8 cellular contexts compared by ENCODE assay signal in genomic region chr9:4666042-4666699, GRCh38. TPM values are rescaled to one million over a fixed set of nuclear protein-coding genes. Genes with fewer than 3 reads are reported as not detected.
DNase-seq lines count a peak whose midpoint lies in the region; ATAC-seq and TF ChIP-seq lines count a peak whose summit lies in the region.

Gene SPATA6L (minus strand): TSS chr9:4666480. CDS start chr9:4666250, 230 bp downstream.

- peaks cover 3% of the 10 kb centered on the region for H3K27me3 ChIP-seq in CD4-positive, CD25-positive, alpha-beta regulatory T cell (ENCODE audit: control insufficient read depth, insufficient read depth, low read length)
- H3K27me3 ChIP-seq in H9 (ENCODE audit: insufficient read depth, low read length), result no peaks in the 10 kb centered on the region
- H3K27me3 ChIP-seq in esophagus muscularis mucosa, result no peaks in the 10 kb centered on the region
- no peaks in the 10 kb centered on the region for H3K27me3 ChIP-seq in subcutaneous abdominal adipose tissue (ENCODE audit: control insufficient read depth in 5 of 5, insufficient read depth in 4 of 5, low read length in 5 of 5)

- H4K5ac ChIP-seq in H9 (ENCODE audit: insufficient read length, low read depth, low read length), result no peak within 1 kb of the TSS

- no peak within 1 kb of the TSS for H3K4ac ChIP-seq in H9 (ENCODE audit: low read depth, low read length)

- peak within 1 kb of the TSS; percentile 86 for H3K4me2 ChIP-seq in H9 (ENCODE audit: insufficient read depth, insufficient read length, low read length)

- no peak for TF ChIP-seq POLR2A in esophagus muscularis mucosa (IDR thresholded peaks at IDR 0.05; ENCODE audit: low read depth)

- H3K36me3 Mint-ChIP-seq in CD4-positive, CD25-positive, alpha-beta regulatory T cell, result no peaks in the 10 kb centered on the region
- peaks cover 0 to 3% (median 0%) of the 10 kb centered on the region in 3 experiments; a peak in 1 of 7 replicates for H3K36me3 Mint-ChIP-seq in H9 (ENCODE audit: insufficient read depth in 1 of 3, low read depth in 3 of 3)
- no peaks in the 10 kb centered on the region for H3K36me3 Mint-ChIP-seq in activated T-cell treated with anti-CD3 and anti-CD28 coated beads, Interleukin-2, amount 50 U/mL, for 72 hours (ENCODE audit: insufficient read depth in 2 of 2)

- no peak within 1 kb of the TSS for H2BK15ac ChIP-seq in H9 (ENCODE audit: low read depth, low read length)

- no peak for TF ChIP-seq EP300 in esophagus muscularis mucosa (IDR thresholded peaks at IDR 0.05)

- peak; percentile 35 to 41 for ATAC-seq in CD4-positive, CD25-positive, alpha-beta regulatory T cell (ENCODE audit: low read depth in 2 of 2)
- peak; percentile 46 to 47 for ATAC-seq in activated T-cell treated with anti-CD3 and anti-CD28 coated beads, Interleukin-2, amount 50 U/mL, for 72 hours (replicated peaks in 1 of 2)
- ATAC-seq in mucosa of descending colon (peak; percentile 56), GM21447 (IDR thresholded peaks at IDR 0.05; ENCODE audit: unreplicated experiment) (no peak)

- no peaks in the 10 kb centered on the region for H3K9me3 Mint-ChIP-seq in CD4-positive, CD25-positive, alpha-beta regulatory T cell
- H3K9me3 Mint-ChIP-seq in H9, result peaks cover 0 to under 1% of the 10 kb centered on the region in 2 experiments; a peak in 1 of 5 replicates
- H3K9me3 Mint-ChIP-seq in activated T-cell treated with anti-CD3 and anti-CD28 coated beads, Interleukin-2, amount 50 U/mL, for 72 hours, result no peaks in the 10 kb centered on the region

- peaks cover 43 to 68% (median 63%) of the 10 kb centered on the region in 4 donors for H3K4me1 Mint-ChIP-seq in CD4-positive, CD25-positive, alpha-beta regulatory T cell
- H3K4me1 Mint-ChIP-seq in H9, result peaks cover 57% of the 10 kb centered on the region in 2 experiments
- H3K4me1 Mint-ChIP-seq in activated T-cell treated with anti-CD3 and anti-CD28 coated beads, Interleukin-2, amount 50 U/mL, for 72 hours (ENCODE audit: low read depth), result peaks cover 88% of the 10 kb centered on the region

- H3K9ac ChIP-seq in H9 (ENCODE audit: extremely low read depth, insufficient read length, low read length), result peak within 1 kb of the TSS; percentile 53
- H3K9ac ChIP-seq in subcutaneous abdominal adipose tissue (ENCODE audit: low read length in 5 of 5), result peak within 1 kb of the TSS; percentile 31 to 79 (median 66)

- H2AFZ ChIP-seq in H9 (ENCODE audit: low read length), result no peak within 1 kb of the TSS

- intact Hi-C loops in esophagus muscularis mucosa (cut with DNase I), result loop anchor here (10.0 kb wide), 1 partner anchor 319 kb away; the partner anchor contains the start of gene JAK2
- intact Hi-C loops in mucosa of descending colon (cut with DNase I, micrococcal nuclease), result no loop called here

- H3K27ac Mint-ChIP-seq in CD4-positive, CD25-positive, alpha-beta regulatory T cell, result peak within 1 kb of the TSS; percentile 94 to 98 (median 95)
- peak within 1 kb of the TSS in 2 of 3 experiments; percentile 0 to 59; a peak in 3 of 7 replicates for H3K27ac Mint-ChIP-seq in H9
- H3K27ac Mint-ChIP-seq in activated T-cell treated with anti-CD3 and anti-CD28 coated beads, Interleukin-2, amount 50 U/mL, for 72 hours, result peak within 1 kb of the TSS; percentile 86

- no CpG with 5 or more reads among the region's 36 CpGs for WGBS in H9 (ENCODE audit: extremely low coverage, insufficient read length, low lambda C conversion rate)
- 2% methylated on average over 30 of the region's 36 CpGs for WGBS in esophagus muscularis mucosa

- peak within 1 kb of the TSS; percentile 44 for H3K27ac ChIP-seq in CD4-positive, CD25-positive, alpha-beta regulatory T cell (ENCODE audit: insufficient read depth, low read length, poor library complexity, severe bottlenecking)
- H3K27ac ChIP-seq in H9 (ENCODE audit: insufficient read length, low read depth, low read length) (no peak within 1 kb of the TSS), esophagus muscularis mucosa (replicated peaks in 1 of 4) (peak within 1 kb of the TSS; percentile 58 to 73 (median 64)), subcutaneous abdominal adipose tissue (ENCODE audit: low read depth, low read length) (peak within 1 kb of the TSS; percentile 77)

- no peak within 1 kb of the TSS for H3K56ac ChIP-seq in H9 (ENCODE audit: insufficient read length, low read depth, low read length)

- H2BK12ac ChIP-seq in H9 (ENCODE audit: insufficient read length, low read depth, low read length), result no peak within 1 kb of the TSS

- H3K79me1 ChIP-seq in H9 (ENCODE audit: insufficient read depth, low read depth, low read length, poor library complexity, severe bottlenecking), result no peaks in the 10 kb centered on the region

- peaks cover 3% of the 10 kb centered on the region for H4K20me1 ChIP-seq in H9 (ENCODE audit: control insufficient read depth, insufficient read depth, insufficient read length)

- no peak within 1 kb of the TSS for H3T11ph ChIP-seq in H9 (ENCODE audit: low read length)

- peak; percentile 31 to 46 (median 38) for DNase-seq in CD4-positive, CD25-positive, alpha-beta regulatory T cell
- DNase-seq in H9 (peak; percentile 29), NCI-H774 (lab: John Stamatoyannopoulos, UW) (peak; percentile 78), esophagus muscularis mucosa (ENCODE audit: extremely low spot score) (no peak), mucosa of descending colon (peak; percentile 76 to 84 (median 83))
- DNase-seq in activated T-cell treated with anti-CD3 and anti-CD28 coated beads, Interleukin-2, amount 50 U/mL, for 72 hours, result peak; percentile 48 to 50

- peak within 1 kb of the TSS; percentile 87 for H3K4me3 ChIP-seq in CD4-positive, CD25-positive, alpha-beta regulatory T cell (ENCODE audit: low read depth, low read length)
- peak within 1 kb of the TSS; percentile 49 to 60 (median 54) for H3K4me3 ChIP-seq in esophagus muscularis mucosa
- H3K4me3 ChIP-seq in mucosa of descending colon, result peak within 1 kb of the TSS; percentile 18
- peak within 1 kb of the TSS; percentile 62 to 83 (median 69) for H3K4me3 ChIP-seq in subcutaneous abdominal adipose tissue (ENCODE audit: low read depth in 1 of 5, low read length in 5 of 5)

- no peak within 1 kb of the TSS for H2AK5ac ChIP-seq in H9 (ENCODE audit: insufficient read length, low read length)

- peaks cover 4% of the 10 kb centered on the region for H3K23me2 ChIP-seq in H9 (ENCODE audit: insufficient read length, low read depth, low read length, poor library complexity, severe bottlenecking)

- no peak within 1 kb of the TSS for H2BK20ac ChIP-seq in H9 (ENCODE audit: low read depth, low read length, poor library complexity, severe bottlenecking)

- peaks cover 62% of the 10 kb centered on the region for H3K4me1 ChIP-seq in CD4-positive, CD25-positive, alpha-beta regulatory T cell (ENCODE audit: control insufficient read depth, insufficient read depth, low read length, poor library complexity, severe bottlenecking)
- H3K4me1 ChIP-seq in H9 (ENCODE audit: insufficient read depth, low read length), result peaks cover 17% of the 10 kb centered on the region
- H3K4me1 ChIP-seq in esophagus muscularis mucosa, result peaks cover 20 to 54% (median 50%) of the 10 kb centered on the region in 4 donors
- H3K4me1 ChIP-seq in mucosa of descending colon (ENCODE audit: low read depth), result peaks cover 12% of the 10 kb centered on the region
- H3K4me1 ChIP-seq in subcutaneous abdominal adipose tissue (ENCODE audit: control insufficient read depth in 5 of 5, insufficient read depth in 5 of 5, low read length in 5 of 5), result peaks cover 4 to 47% (median 43%) of the 10 kb centered on the region in 5 donors

- H4K91ac ChIP-seq in H9 (ENCODE audit: insufficient read length, low read depth, low read length), result no peak within 1 kb of the TSS

- H4K8ac ChIP-seq in H9 (replicated peaks; ENCODE audit: insufficient read length, low read depth, low read length), result no peak within 1 kb of the TSS

- no peaks in the 10 kb centered on the region for H3K9me3 ChIP-seq in CD4-positive, CD25-positive, alpha-beta regulatory T cell (ENCODE audit: control insufficient read depth in 2 of 2, low read length in 2 of 2)
- H3K9me3 ChIP-seq in H9 (ENCODE audit: control insufficient read depth, low read depth, low read length) (no peaks in the 10 kb centered on the region), esophagus muscularis mucosa (no peaks in the 10 kb centered on the region), mucosa of descending colon (no peaks in the 10 kb centered on the region), subcutaneous abdominal adipose tissue (ENCODE audit: control insufficient read depth in 5 of 5, low read length in 5 of 5) (no peaks in the 10 kb centered on the region)

- H3K18ac ChIP-seq in H9 (ENCODE audit: insufficient read length, low read depth, low read length), result peak within 1 kb of the TSS; percentile 45

- H3K27me3 Mint-ChIP-seq in CD4-positive, CD25-positive, alpha-beta regulatory T cell, result no peaks in the 10 kb centered on the region
- peaks cover 5% of the 10 kb centered on the region; the same call in 1 of the 2 replicates for H3K27me3 Mint-ChIP-seq in H9 (ENCODE audit: low read depth)
- no peaks in the 10 kb centered on the region for H3K27me3 Mint-ChIP-seq in activated T-cell treated with anti-CD3 and anti-CD28 coated beads, Interleukin-2, amount 50 U/mL, for 72 hours (ENCODE audit: low read depth)

- no peaks in the 10 kb centered on the region; the same call in 1 of the 2 replicates for H3K79me2 ChIP-seq in H9 (ENCODE audit: insufficient read depth, low read length)

- TF ChIP-seq CTCF in H9 (conservative IDR thresholded peaks at IDR 0.05), result peak; percentile 13; the same call in 1 of the 3 replicates
- no peak for TF ChIP-seq CTCF in esophagus muscularis mucosa (IDR thresholded peaks at IDR 0.05)
- no peak for TF ChIP-seq CTCF in mucosa of descending colon (IDR thresholded peaks at IDR 0.05)

- H3K14ac ChIP-seq in H9 (ENCODE audit: insufficient read depth, low read length), result peak within 1 kb of the TSS; percentile 74

- H3K4me3 Mint-ChIP-seq in CD4-positive, CD25-positive, alpha-beta regulatory T cell, result peak within 1 kb of the TSS; percentile 91 to 100 (median 96)
- H3K4me3 Mint-ChIP-seq in H9, result peak within 1 kb of the TSS; percentile 75 to 77
- peak within 1 kb of the TSS; percentile 81 to 97 for H3K4me3 Mint-ChIP-seq in activated T-cell treated with anti-CD3 and anti-CD28 coated beads, Interleukin-2, amount 50 U/mL, for 72 hours

- no peak within 1 kb of the TSS for H2BK120ac ChIP-seq in H9 (ENCODE audit: low read depth, low read length, poor library complexity, severe bottlenecking)

- H2BK5ac ChIP-seq in H9 (ENCODE audit: insufficient read length, low read length), result no peak within 1 kb of the TSS

- H3K23ac ChIP-seq in H9 (ENCODE audit: insufficient read length, low read depth, low read length), result no peak within 1 kb of the TSS

- H3K36me3 ChIP-seq in CD4-positive, CD25-positive, alpha-beta regulatory T cell (ENCODE audit: control insufficient read depth, insufficient read depth, low read length), result no peaks in the 10 kb centered on the region
- no peaks in the 10 kb centered on the region for H3K36me3 ChIP-seq in esophagus muscularis mucosa
- H3K36me3 ChIP-seq in mucosa of descending colon (ENCODE audit: low read depth), result no peaks in the 10 kb centered on the region
- H3K36me3 ChIP-seq in subcutaneous abdominal adipose tissue (ENCODE audit: control insufficient read depth in 5 of 5, insufficient read depth in 5 of 5, low read length in 5 of 5), result no peaks in the 10 kb centered on the region

RNA-seq across cellular contexts. Expression of gene SPATA6L, which starts in this region (rescaled TPM):
- total RNA-seq in CD4-positive, CD25-positive, alpha-beta regulatory T cell, result 2.5 TPM
- polyA plus RNA-seq in CD4-positive, CD25-positive, alpha-beta regulatory T cell, result 1 to 10 TPM in 2 of 4 donors, under 1 TPM in 2; 0.21 to 1.9 (median 0.99) TPM
- total RNA-seq in H9 (2021) (0.75 and 0.87 TPM in 2 replicates), esophagus muscularis mucosa (1 to 10 TPM in 2 of 4 donors, under 1 TPM in 2; 0.23 to 1.7 (median 1.1) TPM), mucosa of descending colon (1 to 10 TPM; 4.5 to 4.9 (median 4.7) TPM)
- under 1 TPM; 0.60 to 0.90 TPM for total RNA-seq in activated T-cell treated with anti-CD3 and anti-CD28 coated beads, Interleukin-2, amount 50 U/mL, for 72 hours

Comparison
In these comparisons a context has a peak if more than half of its experiments do, and no peak if none do; other contexts are left out.
1. Peak in DNase-seq, H3K9ac ChIP-seq and H3K4me2 ChIP-seq in H9; RNA of the gene not detected or under 1 TPM.
2. Peak in DNase-seq and ATAC-seq in activated T-cell treated with anti-CD3 and anti-CD28 coated beads, Interleukin-2, amount 50 U/mL, for 72 hours; RNA of the gene not detected or under 1 TPM.
3. H3K4me3 ChIP-seq: peak in every context shown above with its lines; median percentile 87 in CD4-positive, CD25-positive, alpha-beta regulatory T cell; 69 in subcutaneous abdominal adipose tissue; 54 in esophagus muscularis mucosa; 18 in mucosa of descending colon.
4. H3K27ac Mint-ChIP-seq: peak in every context shown above with its lines; median percentile 95 in CD4-positive, CD25-positive, alpha-beta regulatory T cell; 86 in activated T-cell treated with anti-CD3 and anti-CD28 coated beads, Interleukin-2, amount 50 U/mL, for 72 hours; 30 in H9.